8 cellular contexts compared by ENCODE assay signal in the genomic region with DNA sequence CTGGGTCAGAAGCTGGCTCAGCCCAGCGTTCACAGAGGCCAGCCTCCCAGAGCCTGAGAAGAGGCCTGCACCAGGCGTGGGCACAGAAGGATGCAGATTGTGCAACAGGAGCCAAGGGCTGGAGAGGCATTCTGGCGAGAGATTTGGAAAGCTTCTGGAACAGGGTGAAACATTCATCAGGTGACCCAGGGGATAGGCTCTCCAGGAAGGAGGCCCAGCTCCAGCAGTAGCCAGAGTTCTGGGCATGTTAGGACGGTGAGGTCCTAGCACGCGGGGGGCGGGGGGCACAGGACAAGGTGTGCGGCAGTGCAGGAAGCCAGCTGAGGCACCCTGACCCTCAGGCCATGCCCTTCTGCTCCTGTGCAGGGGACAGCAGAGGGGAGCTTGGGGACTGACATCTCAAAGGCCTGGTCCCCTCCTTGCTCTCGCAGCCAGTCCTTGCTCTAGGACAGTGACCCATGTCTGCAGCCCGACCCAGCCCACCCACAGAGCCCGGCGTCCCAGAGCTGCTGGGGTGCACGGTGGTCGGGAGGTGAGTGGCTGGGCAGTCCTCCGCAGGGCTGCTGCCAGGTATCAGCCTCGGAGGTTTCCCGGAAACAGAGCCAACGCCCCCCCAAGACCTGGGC.
DNase-seq lines count a peak whose midpoint lies in the region; ATAC-seq and TF ChIP-seq lines count a peak whose summit lies in the region.

No MANE protein-coding gene starts in this region.

- peaks cover 17% of the 10 kb centered on the region for H3K4me1 Mint-ChIP-seq in activated CD4-positive, alpha-beta T cell treated with anti-CD3 and anti-CD28 coated beads for 36 hours
- H3K4me1 Mint-ChIP-seq in T-helper 17 cell (peaks cover 31% of the 10 kb centered on the region), progenitor cell of endocrine pancreas (ENCODE audit: low read depth) (no peaks in the 10 kb centered on the region)

- H3K27ac ChIP-seq in foreskin keratinocyte = no peak overlapping the region

- no peaks in the 10 kb centered on the region for H3K9me3 Mint-ChIP-seq in activated CD4-positive, alpha-beta T cell treated with anti-CD3 and anti-CD28 coated beads for 36 hours (ENCODE audit: low read depth)
- H3K9me3 Mint-ChIP-seq in progenitor cell of endocrine pancreas (ENCODE audit: low read depth) = no peaks in the 10 kb centered on the region

- POLR2A ChIA-PET in activated CD4-positive, alpha-beta T cell treated with anti-CD3 and anti-CD28 coated beads for 36 hours (lab: Charles Lee) = interaction anchor here (0.6 to 1.5 kb wide), 3 partner anchors 110 to 239 kb away, joined by 3 to 4 read pairs (median 3); no protein-coding TSS in a partner anchor

- intact Hi-C loops in activated CD4-positive, alpha-beta T cell treated with anti-CD3 and anti-CD28 coated beads for 36 hours (cut with DNase I, micrococcal nuclease) = loop anchor here (1.0 to 5.0 kb wide), 7 partner anchors 47 to 274 kb away; partner anchors contain the start of gene KLF13 (in 2 of the 2)

- ATAC-seq in activated CD4-positive, alpha-beta T cell treated with anti-CD3 and anti-CD28 coated beads for 36 hours = peak; percentile 27
- ATAC-seq in T-helper 17 cell (no peak), foreskin keratinocyte (peak; percentile 6), HG03039 (IDR thresholded peaks at IDR 0.05; ENCODE audit: unreplicated experiment) (no peak)

- H3K9me3 ChIP-seq in T-helper 17 cell (ENCODE audit: control insufficient read depth, low read length, poor library complexity, severe bottlenecking) = no peaks in the 10 kb centered on the region

- H3K27ac Mint-ChIP-seq in activated CD4-positive, alpha-beta T cell treated with anti-CD3 and anti-CD28 coated beads for 36 hours = peak overlapping the region; percentile 56
- H3K27ac Mint-ChIP-seq in T-helper 17 cell (peak overlapping the region; percentile 76), progenitor cell of endocrine pancreas (no peak overlapping the region)

- peak overlapping the region; percentile 72 for H3K4me3 Mint-ChIP-seq in activated CD4-positive, alpha-beta T cell treated with anti-CD3 and anti-CD28 coated beads for 36 hours
- H3K4me3 Mint-ChIP-seq in T-helper 17 cell (peak overlapping the region; percentile 93), progenitor cell of endocrine pancreas (ENCODE audit: low read depth) (peak overlapping the region; percentile 55)

- H3K27me3 ChIP-seq in foreskin keratinocyte = peaks cover 3% of the 10 kb centered on the region

- H3K27me3 Mint-ChIP-seq in activated CD4-positive, alpha-beta T cell treated with anti-CD3 and anti-CD28 coated beads for 36 hours = no peaks in the 10 kb centered on the region
- no peaks in the 10 kb centered on the region for H3K27me3 Mint-ChIP-seq in T-helper 17 cell
- peaks cover 14% of the 10 kb centered on the region for H3K27me3 Mint-ChIP-seq in progenitor cell of endocrine pancreas

- DNase-seq in activated CD4-positive, alpha-beta T cell treated with anti-CD3 and anti-CD28 coated beads for 36 hours = no peak
- DNase-seq in activated CD4-positive, alpha-beta T cell treated with anti-CD3 and anti-CD28 coated beads, Interleukin-2, amount 50 U/mL, for 4 hours = no peak
- DNase-seq in T-helper 17 cell (no peak), foreskin keratinocyte (peak; percentile 49 to 65), progenitor cell of endocrine pancreas (ENCODE audit: low spot score, unreplicated experiment) (no peak), NCI-H82 (lab: John Stamatoyannopoulos, UW) (no peak), DMS153 (lab: John Stamatoyannopoulos, UW) (no peak)

- TF ChIP-seq CTCF in foreskin keratinocyte (conservative IDR thresholded peaks at IDR 0.05) = no peak
- no peak for TF ChIP-seq CTCF in progenitor cell of endocrine pancreas (IDR thresholded peaks at IDR 0.05; ENCODE audit: unreplicated experiment)

- CTCF ChIA-PET in activated CD4-positive, alpha-beta T cell treated with anti-CD3 and anti-CD28 coated beads for 36 hours (lab: Charles Lee) = interaction anchor here (0.7 to 3.5 kb wide), 18 partner anchors 10 to 292 kb away, joined by 3 to 41 read pairs (median 4); partner anchors contain the start of gene KLF13

- no peaks in the 10 kb centered on the region for H3K4me1 ChIP-seq in foreskin keratinocyte

- H3K36me3 Mint-ChIP-seq in activated CD4-positive, alpha-beta T cell treated with anti-CD3 and anti-CD28 coated beads for 36 hours (ENCODE audit: low read depth) = no peaks in the 10 kb centered on the region
- H3K36me3 Mint-ChIP-seq in T-helper 17 cell (ENCODE audit: low read depth) = no peaks in the 10 kb centered on the region
- H3K36me3 Mint-ChIP-seq in progenitor cell of endocrine pancreas (ENCODE audit: insufficient read depth) = no peaks in the 10 kb centered on the region

Comparison
In these comparisons a context has a peak if more than half of its experiments do, and no peak if none do; other contexts are left out.
1. ATAC-seq: peak in activated CD4-positive, alpha-beta T cell treated with anti-CD3 and anti-CD28 coated beads for 36 hours (single experiment) and foreskin keratinocyte (single experiment); none in T-helper 17 cell (single experiment) and HG03039 (single experiment).
2. DNase-seq: peak in foreskin keratinocyte (2 of 2); none in activated CD4-positive, alpha-beta T cell treated with anti-CD3 and anti-CD28 coated beads for 36 hours (single experiment), activated CD4-positive, alpha-beta T cell treated with anti-CD3 and anti-CD28 coated beads, Interleukin-2, amount 50 U/mL, for 4 hours (0 of 2), T-helper 17 cell (0 of 3), progenitor cell of endocrine pancreas (single experiment), NCI-H82 (single experiment) and DMS153 (single experiment).
3. Peak in every context shown above with its lines, with median percentiles within 50 percentile points of each other: H3K4me3 Mint-ChIP-seq.